In genomic region chr7:129830949-129831348, GRCh38 we compare ENCODE assay signal across 13 cellular contexts.
DNase-seq lines count a peak whose midpoint lies in the region; ATAC-seq and TF ChIP-seq lines count a peak whose summit lies in the region.
"Had no signal": no experiment of that assay in that cellular context is flagged by ENCODE, and none has a peak within 500 bp of the region (broad histone marks: within the 10 kb centered on the region; RNA-seq: fewer than 3 reads in every experiment).

No MANE protein-coding gene starts in this region.

- H3K9me3 ChIP-seq in HUES64 (ENCODE audit: insufficient read depth, low read depth, low read length) (no peaks in the 10 kb centered on the region), lung (ENCODE audit: control insufficient read depth in 2 of 2, insufficient read depth in 1 of 2, low read length in 1 of 2) (no peaks in the 10 kb centered on the region), subcutaneous abdominal adipose tissue (ENCODE audit: control insufficient read depth in 5 of 5, low read length in 5 of 5) (no peaks in the 10 kb centered on the region)

- H3K4me3 ChIP-seq in HUES64 (ENCODE audit: low read length) (no peak overlapping the region), lung (no peak overlapping the region), subcutaneous abdominal adipose tissue (ENCODE audit: low read depth in 1 of 5, low read length in 5 of 5) (no peak overlapping the region)

- no peak overlapping the region for H3K4me3 Mint-ChIP-seq in brain
- H3K4me3 Mint-ChIP-seq: CD4-positive, alpha-beta T cell had no signal

- H3K27me3 ChIP-seq in HUES64 (ENCODE audit: insufficient read depth, low read length): no peaks in the 10 kb centered on the region
- no peaks in the 10 kb centered on the region for H3K27me3 ChIP-seq in lung (ENCODE audit: control insufficient read depth, insufficient read depth)
- no peaks in the 10 kb centered on the region for H3K27me3 ChIP-seq in subcutaneous abdominal adipose tissue (ENCODE audit: control insufficient read depth in 5 of 5, insufficient read depth in 4 of 5, low read length in 5 of 5)

- peaks cover 65% of the 10 kb centered on the region for H3K4me1 Mint-ChIP-seq in brain

- H3K27ac Mint-ChIP-seq in brain: peak overlapping the region in 4 of 5 experiments; percentile 52 to 95 (median 78)
- H3K27ac Mint-ChIP-seq: immature natural killer cell had no signal

- H3K27ac ChIP-seq in HUES64 (ENCODE audit: low read depth, low read length) (peak overlapping the region; percentile 46; the same call in 1 of the 2 replicates), lung (ENCODE audit: low read depth in 1 of 2, low read length in 1 of 2) (peak overlapping the region; percentile 2 to 43), subcutaneous abdominal adipose tissue (ENCODE audit: low read depth, low read length) (peak overlapping the region; percentile 55)

- H3K4me1 ChIP-seq in HUES64 (ENCODE audit: insufficient read depth, low read length) (peaks cover 55% of the 10 kb centered on the region), lung (ENCODE audit: control insufficient read depth in 2 of 2, insufficient read depth in 2 of 2, low read length in 2 of 2) (peaks cover 0 to 18% of the 10 kb centered on the region in 2 donors), subcutaneous abdominal adipose tissue (ENCODE audit: control insufficient read depth in 5 of 5, insufficient read depth in 5 of 5, low read length in 5 of 5) (peaks cover 4 to 34% (median 26%) of the 10 kb centered on the region in 5 donors)

- ATAC-seq in lung (ENCODE audit: insufficient read depth, low FRiP score): no peak
- ATAC-seq in HG02885 (IDR thresholded peaks at IDR 0.05; ENCODE audit: poor library complexity, unreplicated experiment): no peak
- ATAC-seq: natural killer cell treated with Interleukin-12 subunit alpha and Interleukin-12 subunit beta and Interleukin-15 and Interleukin-18, amount 100 ng/mL, for 72 hours had no signal

- H3K36me3 ChIP-seq in HUES64 (ENCODE audit: insufficient read depth, low read length): peaks cover 11% of the 10 kb centered on the region; the same call in 1 of the 2 replicates
- H3K36me3 ChIP-seq in lung (ENCODE audit: control insufficient read depth in 2 of 2, insufficient read depth in 2 of 2, low read length in 2 of 2): peaks cover 7 to 11% of the 10 kb centered on the region in 2 donors
- peaks cover 3 to 29% (median 15%) of the 10 kb centered on the region in 5 donors for H3K36me3 ChIP-seq in subcutaneous abdominal adipose tissue (ENCODE audit: control insufficient read depth in 5 of 5, insufficient read depth in 5 of 5, low read length in 5 of 5)

- H3K36me3 Mint-ChIP-seq in brain: peaks cover 28% of the 10 kb centered on the region
- H3K36me3 Mint-ChIP-seq: natural killer cell treated with Interleukin-12 subunit alpha and Interleukin-12 subunit beta and Interleukin-15 and Interleukin-18, amount 100 ng/mL, for 72 hours had no signal

- TF ChIP-seq CTCF in brain (conservative IDR thresholded peaks at IDR 0.05) (no peak), lung (IDR thresholded peaks at IDR 0.05; ENCODE audit: control extremely low read depth, extremely low read depth) (no peak)

- H3K9me3 Mint-ChIP-seq in brain: no peaks in the 10 kb centered on the region
- H3K9me3 Mint-ChIP-seq: CD4-positive, alpha-beta T cell; immature natural killer cell; natural killer cell treated with Interleukin-12 subunit alpha and Interleukin-12 subunit beta and Interleukin-15 and Interleukin-18, amount 100 ng/mL, for 72 hours had no signal

- DNase-seq in lung (ENCODE audit: low spot score) (no peak), GM19240 (ENCODE audit: insufficient read length, low spot score) (no peak), Kasumi-1 (lab: John Stamatoyannopoulos, UW) (no peak), NCI-H2107 treated with DMSO at 0.1 percent for 48 hours (lab: John Stamatoyannopoulos, UW; ENCODE audit: unreplicated experiment) (no peak)
- DNase-seq: activated gamma-delta T cell; CD4-positive, alpha-beta T cell; immature natural killer cell; T-helper 2 cell had no signal

- 86% methylated on average over 8 of the region's 8 CpGs for WGBS in HUES64
- 91 to 95% methylated on average over 8 of the region's 8 CpGs for WGBS in lung, 2 donors

- no peaks in the 10 kb centered on the region for H3K27me3 Mint-ChIP-seq in brain
- H3K27me3 Mint-ChIP-seq: CD4-positive, alpha-beta T cell; natural killer cell treated with Interleukin-12 subunit alpha and Interleukin-12 subunit beta and Interleukin-15 and Interleukin-18, amount 100 ng/mL, for 72 hours had no signal

- no peak overlapping the region for H3K9ac ChIP-seq in HUES64 (ENCODE audit: low read depth, low read length)
- peak overlapping the region in 1 of 5 donors; percentile 54 for H3K9ac ChIP-seq in subcutaneous abdominal adipose tissue (ENCODE audit: low read length in 5 of 5)
